ENCODE assay signal across 9 cellular contexts in genomic region chr7:119826547-119826946, GRCh38.
"Had no signal": no experiment of that assay in that cellular context is flagged by ENCODE, and none has a peak within 500 bp of the region (broad histone marks: within the 10 kb centered on the region; RNA-seq: fewer than 3 reads in every experiment).

No MANE protein-coding gene starts in this region.

- H3K4me3 ChIP-seq: GM23248 had no signal

- H3K27ac ChIP-seq: GM23248, KMS-11 had no signal

- DNase-seq: GM23248, GOT3, H9, HCEC 1CT, Karpas-422, KBM-7 had no signal

- H2AFZ ChIP-seq: GM23248 had no signal

- H3K4me2 ChIP-seq: KMS-11 had no signal

- H3K9ac ChIP-seq: GM23248, KMS-11 had no signal

- FAIRE-seq: H54, HTR-8/SVneo had no signal
